In the genomic region with DNA sequence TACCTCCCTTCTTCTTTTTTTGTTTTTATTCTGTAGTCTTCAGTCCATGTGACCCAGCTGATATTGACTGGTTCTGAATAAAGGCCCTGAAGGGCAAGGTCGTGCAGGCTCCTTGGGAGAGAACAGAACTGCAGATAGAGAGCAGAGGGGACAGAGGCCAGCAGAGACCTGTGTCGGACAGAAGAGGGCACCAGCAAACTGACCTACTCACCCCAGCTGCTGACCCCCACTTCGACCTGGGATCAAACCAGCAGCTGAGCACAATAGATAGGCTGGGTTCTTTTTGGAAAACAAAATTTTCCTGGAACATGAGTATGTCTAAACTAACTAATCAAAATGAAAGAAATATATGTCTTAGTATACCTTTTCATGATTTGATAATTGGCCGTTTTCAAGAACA, we compare ENCODE assay signal across 15 cellular contexts.
DNase-seq lines count a peak whose midpoint lies in the region; ATAC-seq and TF ChIP-seq lines count a peak whose summit lies in the region.
"Had no signal": no experiment of that assay in that cellular context is flagged by ENCODE, and none has a peak within 500 bp of the region (broad histone marks: within the 10 kb centered on the region; RNA-seq: fewer than 3 reads in every experiment).

No MANE protein-coding gene starts in this region.

- no peak for ATAC-seq in T-helper 17 cell
- ATAC-seq in GM19395 (IDR thresholded peaks at IDR 0.05; ENCODE audit: unreplicated experiment) = no peak

- no peak overlapping the region for H3K4me3 ChIP-seq in GM12865 (ENCODE audit: low read depth, low read length)
- no peak overlapping the region for H3K4me3 ChIP-seq in LNCaP clone FGC (ENCODE audit: low read depth, low read length)
- H3K4me3 ChIP-seq: SJCRH30, spleen had no signal

- no peaks in the 10 kb centered on the region for H3K9me3 Mint-ChIP-seq in neural crest cell

- no peak overlapping the region for H3K4me3 Mint-ChIP-seq in neural crest cell
- no peak overlapping the region for H3K4me3 Mint-ChIP-seq in T-helper 17 cell

- H3K36me3 Mint-ChIP-seq in neural crest cell (ENCODE audit: low read depth) = peaks cover 3% of the 10 kb centered on the region
- H3K36me3 Mint-ChIP-seq in T-helper 17 cell (ENCODE audit: low read depth) = no peaks in the 10 kb centered on the region

- H3K4me1 Mint-ChIP-seq in neural crest cell (peaks cover 66% of the 10 kb centered on the region), T-helper 17 cell (no peaks in the 10 kb centered on the region)

- TF ChIP-seq CTCF in GM12865 (IDR thresholded peaks at IDR 0.05; ENCODE audit: insufficient read depth, low read depth, low read length, missing control alignments) (peak; percentile 5), LNCaP clone FGC (IDR thresholded peaks at IDR 0.05; ENCODE audit: control insufficient read depth, extremely low read depth, insufficient read depth) (peak; percentile 66), neural crest cell (conservative IDR thresholded peaks at IDR 0.05) (peak; percentile 39)

- H3K27ac Mint-ChIP-seq in neural crest cell (ENCODE audit: unreplicated experiment) = peak overlapping the region; percentile 84
- H3K27ac Mint-ChIP-seq in T-helper 17 cell = no peak overlapping the region

- DNase-seq in GM12865 (ENCODE audit: low read depth) (peak; percentile 15), LNCaP clone FGC (ENCODE audit: low read depth) (no peak), ecto neural progenitor cell (ENCODE audit: low spot score) (peak; percentile 71), neural crest cell (ENCODE audit: low read depth, low spot score) (peak; percentile 28), T-helper 17 cell (no peak), AG08396 (ENCODE audit: low spot score) (no peak)
- DNase-seq in activated effector memory CD4-positive, alpha-beta T cell treated with anti-CD3 and anti-CD28 coated beads, Interleukin-2, amount 50 U/mL, for 16 hours = no peak
- DNase-seq: activated CD4-positive, CD25-positive, alpha-beta regulatory T cell treated with anti-CD3 and anti-CD28 coated beads, Interleukin-2, amount 50 U/mL, for 72 hours; erythroblast; GF-D8; NCI-H1436; NCI-H524 treated with DMSO at 0.1 percent for 48 hours; spleen had no signal

- H3K9me3 ChIP-seq in T-helper 17 cell (ENCODE audit: control insufficient read depth, low read length, poor library complexity, severe bottlenecking) = no peaks in the 10 kb centered on the region
- H3K9me3 ChIP-seq: SJCRH30 had no signal

- H3K27me3 Mint-ChIP-seq in neural crest cell (ENCODE audit: low read depth) (no peaks in the 10 kb centered on the region), T-helper 17 cell (no peaks in the 10 kb centered on the region)

Comparison
In these comparisons a context has a peak if more than half of its experiments do, and no peak if none do; other contexts are left out.
1. DNase-seq: peak in GM12865 (single experiment), ecto neural progenitor cell (single experiment) and neural crest cell (single experiment); none in LNCaP clone FGC (single experiment), T-helper 17 cell (0 of 3), AG08396 (single experiment) and activated effector memory CD4-positive, alpha-beta T cell treated with anti-CD3 and anti-CD28 coated beads, Interleukin-2, amount 50 U/mL, for 16 hours (single experiment).
2. CTCF ChIP-seq: peak in every context shown above with its lines; median percentile 66 in LNCaP clone FGC; 39 in neural crest cell; 5 in GM12865.